In genomic region chrX:123771449-123772064, GRCh38 we compare ENCODE assay signal across 11 cellular contexts. TPM values are rescaled to one million over a fixed set of nuclear protein-coding genes. Genes with fewer than 3 reads are reported as not detected.
DNase-seq lines count a peak whose midpoint lies in the region; ATAC-seq and FAIRE-seq lines count a peak whose summit lies in the region.
"Had no signal": no experiment of that assay in that cellular context is flagged by ENCODE, and none has a peak within 500 bp of the region (broad histone marks: within the 10 kb centered on the region; RNA-seq: fewer than 3 reads in every experiment).

No MANE protein-coding gene starts in this region.

- no peak overlapping the region for H3K4me3 Mint-ChIP-seq in activated T-helper 1 cell treated with anti-CD3 and anti-CD28 coated beads, Interleukin-12 subunit alpha, Interleukin-12 subunit beta, Interleukin-2, Interleukin-4 antibody, amounts not matched to agents 30 ng/mL and 10 ng/mL and 1 ng/mL, durations not matched to agents 14 hours and 24 hours and 36 hours
- H3K4me3 Mint-ChIP-seq: activated B cell treated with CpG ODN at 0.5 μM for 24 hours; stimulated activated effector memory CD8-positive, alpha-beta T cell treated with anti-CD3 and anti-CD28 coated beads, Interleukin-12 subunit alpha, Interleukin-12 subunit beta, amount 100 ng/mL, for 72 hours had no signal

- ATAC-seq in GM19452 (IDR thresholded peaks at IDR 0.05; ENCODE audit: unreplicated experiment) (peak; percentile 95), HG03064 (IDR thresholded peaks at IDR 0.05; ENCODE audit: low read depth, unreplicated experiment) (peak; percentile 56), HG02798 (IDR thresholded peaks at IDR 0.05; ENCODE audit: poor library complexity, unreplicated experiment) (no peak)
- ATAC-seq: HCT116; stimulated activated effector memory CD8-positive, alpha-beta T cell treated with anti-CD3 and anti-CD28 coated beads, Interleukin-12 subunit alpha, Interleukin-12 subunit beta, amount 100 ng/mL, for 72 hours had no signal

- DNase-seq in DMS53 (lab: John Stamatoyannopoulos, UW) = peak; percentile 71
- DNase-seq in activated T-helper 1 cell treated with anti-CD3 and anti-CD28 coated beads, Interleukin-12 subunit alpha, Interleukin-12 subunit beta, Interleukin-2, Interleukin-4 antibody, amounts not matched to agents 30 ng/mL and 10 ng/mL and 1 ng/mL, durations not matched to agents 14 hours and 24 hours and 36 hours (ENCODE audit: low spot score) = no peak
- no peak for DNase-seq in stimulated activated CD4-positive, alpha-beta T cell treated with anti-CD3 and anti-CD28 coated beads, Interleukin-2, amount 100 ng/mL, for 48 hours
- DNase-seq in cerebellar cortex (ENCODE audit: low spot score) = no peak
- DNase-seq: activated B cell treated with CpG ODN at 0.5 μM for 24 hours had no signal

- H3K4me1 Mint-ChIP-seq in activated T-helper 1 cell treated with anti-CD3 and anti-CD28 coated beads, Interleukin-12 subunit alpha, Interleukin-12 subunit beta, Interleukin-2, Interleukin-4 antibody, amounts not matched to agents 30 ng/mL and 10 ng/mL and 1 ng/mL, durations not matched to agents 14 hours and 24 hours and 36 hours (ENCODE audit: low read depth) = no peaks in the 10 kb centered on the region
- H3K4me1 Mint-ChIP-seq: activated B cell treated with CpG ODN at 0.5 μM for 24 hours; stimulated activated effector memory CD8-positive, alpha-beta T cell treated with anti-CD3 and anti-CD28 coated beads, Interleukin-12 subunit alpha, Interleukin-12 subunit beta, amount 100 ng/mL, for 72 hours had no signal

- no peaks in the 10 kb centered on the region for H3K9me3 Mint-ChIP-seq in activated T-helper 1 cell treated with anti-CD3 and anti-CD28 coated beads, Interleukin-12 subunit alpha, Interleukin-12 subunit beta, Interleukin-2, Interleukin-4 antibody, amounts not matched to agents 30 ng/mL and 10 ng/mL and 1 ng/mL, durations not matched to agents 14 hours and 24 hours and 36 hours
- H3K9me3 Mint-ChIP-seq: activated B cell treated with CpG ODN at 0.5 μM for 24 hours; stimulated activated effector memory CD8-positive, alpha-beta T cell treated with anti-CD3 and anti-CD28 coated beads, Interleukin-12 subunit alpha, Interleukin-12 subunit beta, amount 100 ng/mL, for 72 hours had no signal

- intact Hi-C loops in activated T-helper 1 cell treated with anti-CD3 and anti-CD28 coated beads, Interleukin-12 subunit alpha, Interleukin-12 subunit beta, Interleukin-2, Interleukin-4 antibody, amounts not matched to agents 30 ng/mL and 10 ng/mL and 1 ng/mL, durations not matched to agents 14 hours and 24 hours and 36 hours (cut with micrococcal nuclease) = no loop called here

- no peaks in the 10 kb centered on the region for H3K27me3 Mint-ChIP-seq in activated T-helper 1 cell treated with anti-CD3 and anti-CD28 coated beads, Interleukin-12 subunit alpha, Interleukin-12 subunit beta, Interleukin-2, Interleukin-4 antibody, amounts not matched to agents 30 ng/mL and 10 ng/mL and 1 ng/mL, durations not matched to agents 14 hours and 24 hours and 36 hours (ENCODE audit: insufficient read depth)
- H3K27me3 Mint-ChIP-seq: activated B cell treated with CpG ODN at 0.5 μM for 24 hours had no signal

- no peaks in the 10 kb centered on the region for H3K36me3 Mint-ChIP-seq in activated T-helper 1 cell treated with anti-CD3 and anti-CD28 coated beads, Interleukin-12 subunit alpha, Interleukin-12 subunit beta, Interleukin-2, Interleukin-4 antibody, amounts not matched to agents 30 ng/mL and 10 ng/mL and 1 ng/mL, durations not matched to agents 14 hours and 24 hours and 36 hours (ENCODE audit: low read depth)
- H3K36me3 Mint-ChIP-seq: stimulated activated effector memory CD8-positive, alpha-beta T cell treated with anti-CD3 and anti-CD28 coated beads, Interleukin-12 subunit alpha, Interleukin-12 subunit beta, amount 100 ng/mL, for 72 hours had no signal

- no peak overlapping the region for H3K27ac Mint-ChIP-seq in activated T-helper 1 cell treated with anti-CD3 and anti-CD28 coated beads, Interleukin-12 subunit alpha, Interleukin-12 subunit beta, Interleukin-2, Interleukin-4 antibody, amounts not matched to agents 30 ng/mL and 10 ng/mL and 1 ng/mL, durations not matched to agents 14 hours and 24 hours and 36 hours
- H3K27ac Mint-ChIP-seq: activated B cell treated with CpG ODN at 0.5 μM for 24 hours; stimulated activated effector memory CD8-positive, alpha-beta T cell treated with anti-CD3 and anti-CD28 coated beads, Interleukin-12 subunit alpha, Interleukin-12 subunit beta, amount 100 ng/mL, for 72 hours had no signal

- peak; percentile 97 for FAIRE-seq in islet of Langerhans (lab: Jason Lieb, UNC)

RNA-seq across cellular contexts. Expression of gene THOC2, which starts 38.7 kb away (rescaled TPM):
- total RNA-seq in activated T-helper 1 cell treated with anti-CD3 and anti-CD28 coated beads, Interleukin-12 subunit alpha, Interleukin-12 subunit beta, Interleukin-2, Interleukin-4 antibody, amounts not matched to agents 30 ng/mL and 10 ng/mL and 1 ng/mL, durations not matched to agents 14 hours and 24 hours and 36 hours = 87.6 and 91.2 TPM in 2 replicates
